9 cellular contexts compared by ENCODE assay signal in genomic region chr1:150826299-150826698, GRCh38.
"Had no signal": no experiment of that assay in that cellular context is flagged by ENCODE, and none has a peak within 500 bp of the region (broad histone marks: within the 10 kb centered on the region; RNA-seq: fewer than 3 reads in every experiment).

No MANE protein-coding gene starts in this region.

- H3K27ac ChIP-seq: HL-60 had no signal

- ATAC-seq: HCT116, K562 had no signal

- H3K4me3 Mint-ChIP-seq: HFFc6 had no signal

- H3K4me3 ChIP-seq: HAP-1, K562 had no signal

- FAIRE-seq: K562 had no signal

- H3K4me1 ChIP-seq: HAP-1 had no signal

- H3K9me3 Mint-ChIP-seq: HFFc6 had no signal

- H3K27ac Mint-ChIP-seq: HFFc6 had no signal

- DNase-seq: GOT3, H7, HFFc6, IMR-90, KG1 had no signal

- H3K9me3 ChIP-seq: HAP-1 had no signal
